Comparison of ENCODE assay signal across 8 cellular contexts in genomic region chr12:123389560-123390351, GRCh38. TPM values are rescaled to one million over a fixed set of nuclear protein-coding genes. Genes with fewer than 3 reads are reported as not detected.
A peak's percentile ranks its signal among the peaks of the same experiment; 100 is the strongest.
DNase-seq lines count a peak whose midpoint lies in the region; ATAC-seq and TF ChIP-seq lines count a peak whose summit lies in the region.

No MANE protein-coding gene starts in this region.

- H3K27me3 ChIP-seq in mammary epithelial cell (ENCODE audit: insufficient read depth, low read length), result no peaks in the 10 kb centered on the region

- DNase-seq in GM03348 (ENCODE audit: low spot score), result peak; percentile 54
- no peak for DNase-seq in HFF-Myc (ENCODE audit: extremely low read depth, low read depth)
- peak; percentile 50 for DNase-seq in mammary epithelial cell
- DNase-seq in left colon, result peak; percentile 81
- DNase-seq in stimulated activated CD8-positive, alpha-beta memory T cell treated with anti-CD3 and anti-CD28 coated beads, Interleukin-4, amount 100 ng/mL, for 24 hours (ENCODE audit: low read depth), result peak; percentile 15
- no peak for DNase-seq in NCI-H1694 (lab: John Stamatoyannopoulos, UW)
- DNase-seq in amniotic stem cell (lab: John Stamatoyannopoulos, UW), result no peak

- H3K4me3 ChIP-seq in HFF-Myc (replicated peaks; ENCODE audit: low read depth, low read length) (peak overlapping the region; percentile 66), mammary epithelial cell (replicated peaks in 1 of 3; ENCODE audit: insufficient read depth in 1 of 3, low read depth in 2 of 3, low read length in 3 of 3) (peak overlapping the region; percentile 62 to 80 (median 65))

- TF ChIP-seq CTCF in HFF-Myc (IDR thresholded peaks at IDR 0.05; ENCODE audit: low read depth, low read length, missing control alignments), result no peak
- no peak for TF ChIP-seq CTCF in mammary epithelial cell (conservative IDR thresholded peaks at IDR 0.05 in 1 of 2, IDR thresholded peaks at IDR 0.05 in 1 of 2; ENCODE audit: extremely low read depth in 1 of 2, insufficient read depth in 1 of 2, low read depth in 1 of 2, low read length in 2 of 2)

- peak overlapping the region; percentile 62 for H3K9ac ChIP-seq in mammary epithelial cell (ENCODE audit: insufficient read depth, low read length)

- WGBS in mammary epithelial cell (ENCODE audit: low coverage, missing lambda C conversion rate), result 3% methylated on average over 19 of the region's 66 CpGs

- no TSS peak for BruUV-seq in mammary epithelial cell (replicated peaks; lab: Mats Ljungman, UMichigan)

- H3K27ac ChIP-seq in mammary epithelial cell (ENCODE audit: insufficient read depth, low read depth, low read length), result peak overlapping the region; percentile 24

- intact Hi-C loops in mammary epithelial cell (cut with micrococcal nuclease), result loop anchor here (5.0 kb wide), 1 partner anchor 143 kb away; the partner anchor contains the start of gene RILPL1
- intact Hi-C loops in left colon (cut with DNase I, micrococcal nuclease), result no loop called here

- in situ Hi-C loops in mammary epithelial cell (cut with MboI; ENCODE audit: low sequenced_read_pairs in 2 of 2), result no loop called here

- peak overlapping the region; percentile 62 for H2AFZ ChIP-seq in mammary epithelial cell (ENCODE audit: low read depth, low read length)

- no peaks in the 10 kb centered on the region for H3K9me3 ChIP-seq in mammary epithelial cell (replicated peaks; ENCODE audit: insufficient read depth, low read length)

- H4K20me1 ChIP-seq in mammary epithelial cell (ENCODE audit: insufficient read depth, low read length), result no peaks in the 10 kb centered on the region

- peaks cover 18% of the 10 kb centered on the region for H3K36me3 ChIP-seq in mammary epithelial cell (ENCODE audit: insufficient read depth, low read length)

- peaks cover 30% of the 10 kb centered on the region for H3K4me1 ChIP-seq in mammary epithelial cell (ENCODE audit: insufficient read depth, low read length)

- dilution Hi-C loops in mammary epithelial cell (cut with HindIII; ENCODE audit: low sequenced_read_pairs), result loop anchor here (5.0 kb wide), 2 partner anchors 38 to 83 kb away; no protein-coding TSS in a partner anchor

- peaks cover 80% of the 10 kb centered on the region for H3K79me2 ChIP-seq in mammary epithelial cell (ENCODE audit: insufficient read depth, low read length)

- CTCF ChIA-PET in mammary epithelial cell (lab: Charles Lee; ENCODE audit: low non-redundant PET), result no interaction called here

- H3K4me2 ChIP-seq in mammary epithelial cell (ENCODE audit: insufficient read depth, low read depth, low read length), result peak overlapping the region; percentile 93

- ATAC-seq in SK-N-SH treated with all-trans-retinoic acid at 6 μM for 48 hours, result peak; percentile 53
- peak; percentile 82 for ATAC-seq in left colon

TF ChIP-seq in SK-N-SH treated with all-trans-retinoic acid at 6 μM for 48 hours, 23 proteins besides CTCF, POLR2A, EP300 and RAD21:
- no peak for TF ChIP-seq ESRRG (CRISPR knock-in tag; IDR thresholded peaks at IDR 0.05)
- no peak for TF ChIP-seq OSR1 (CRISPR knock-in tag; IDR thresholded peaks at IDR 0.05)
- TF ChIP-seq ZNF70 (CRISPR knock-in tag; IDR thresholded peaks at IDR 0.05), result no peak
- TF ChIP-seq POU6F1 (CRISPR knock-in tag; IDR thresholded peaks at IDR 0.05; ENCODE audit: borderline replicate concordance, low read depth), result no peak
- no peak for TF ChIP-seq TCF4 (CRISPR knock-in tag; IDR thresholded peaks at IDR 0.05; ENCODE audit: borderline replicate concordance)
- TF ChIP-seq TSHZ2 (CRISPR knock-in tag; IDR thresholded peaks at IDR 0.05), result no peak
- TF ChIP-seq ARNTL (CRISPR knock-in tag; IDR thresholded peaks at IDR 0.05; ENCODE audit: borderline replicate concordance, low read depth), result no peak
- no peak for TF ChIP-seq PPARA (CRISPR knock-in tag; IDR thresholded peaks at IDR 0.05; ENCODE audit: borderline replicate concordance)
- no peak for TF ChIP-seq SNAI2 (CRISPR knock-in tag; IDR thresholded peaks at IDR 0.05)
- no peak for TF ChIP-seq GLIS3 (CRISPR knock-in tag; IDR thresholded peaks at IDR 0.05)
- TF ChIP-seq CSDC2 (CRISPR knock-in tag; IDR thresholded peaks at IDR 0.05), result no peak
TF ChIP-seq in SK-N-SH treated with all-trans-retinoic acid at 6 μM for 48 hours: peak in this region for 0.

RNA-seq across cellular contexts. Expression of gene KMT5A, which starts 5.8 kb away (rescaled TPM):
- 10 to 100 TPM; 43.0 to 76.3 TPM for total RNA-seq in mammary epithelial cell
- polyA plus RNA-seq in mammary epithelial cell, result 33.9 TPM
- 33.5 TPM for polyA minus RNA-seq in mammary epithelial cell
- total RNA-seq in left colon, result 10 to 100 TPM; 38.3 to 52.0 TPM

RNA-seq across cellular contexts. Expression of gene SBNO1, which starts 25.1 kb away (rescaled TPM):
- 10 to 100 TPM; 31.3 to 32.9 TPM for total RNA-seq in mammary epithelial cell
- 8.0 TPM for polyA plus RNA-seq in mammary epithelial cell
- polyA minus RNA-seq in mammary epithelial cell, result 48.6 TPM
- 10 to 100 TPM; 28.3 to 31.0 TPM for total RNA-seq in left colon

RNA-seq across cellular contexts. Expression of gene RILPL2, which starts 46.7 kb away (rescaled TPM):
- 1 to 10 TPM; 1.7 to 4.1 TPM for total RNA-seq in mammary epithelial cell
- polyA plus RNA-seq in mammary epithelial cell, result 3.3 TPM
- polyA minus RNA-seq in mammary epithelial cell, result 5.7 TPM
- 1 to 10 TPM; 1.1 to 1.9 TPM for total RNA-seq in left colon

Comparison
In these comparisons a context has a peak if more than half of its experiments do, and no peak if none do; other contexts are left out.
1. DNase-seq: peak in GM03348 (single experiment), mammary epithelial cell (single experiment), left colon (2 of 2) and stimulated activated CD8-positive, alpha-beta memory T cell treated with anti-CD3 and anti-CD28 coated beads, Interleukin-4, amount 100 ng/mL, for 24 hours (single experiment); none in HFF-Myc (single experiment), NCI-H1694 (single experiment) and amniotic stem cell (single experiment).